ENCODE assay signal across 37 cellular contexts in genomic region chr9:137947012-137947411, GRCh38.
"Had no signal": no experiment of that assay in that cellular context is flagged by ENCODE, and none has a peak within 500 bp of the region (broad histone marks: within the 10 kb centered on the region; RNA-seq: fewer than 3 reads in every experiment).

No MANE protein-coding gene starts in this region.

- H3K27me3 ChIP-seq: MG63 had no signal

- H3K4me3 ChIP-seq: MG63 had no signal

- DNase-seq: Karpas-422, Kasumi-1, MG63, MM.1S, NCI-H1048, NCI-H1092, NCI-H1092 treated with DMSO at 0.1 percent for 48 hours, NCI-H1105, NCI-H1105 treated with DMSO at 0.1 percent for 48 hours, NCI-H1417, NCI-H1417 treated with DMSO at 0.1 percent for 48 hours, NCI-H1436, NCI-H1436 treated with DMSO at 0.1 percent for 48 hours, NCI-H146, NCI-H1694, NCI-H1694 treated with DMSO at 0.1 percent for 48 hours, NCI-H187, NCI-H187 treated with DMSO at 0.1 percent for 48 hours, NCI-H1930, NCI-H2029, NCI-H2029 treated with DMSO at 0.1 percent for 48 hours, NCI-H2081, NCI-H2081 treated with DMSO at 0.1 percent for 48 hours, NCI-H2107, NCI-H2171, NCI-H2171 treated with DMSO at 0.1 percent for 48 hours, NCI-H2227 treated with DMSO at 0.1 percent for 48 hours, NCI-H226, NCI-H345, NCI-H446, NCI-H446 treated with DMSO at 0.1 percent for 48 hours, NCI-H510A, NCI-H510A treated with DMSO at 0.1 percent for 48 hours, NCI-H524, NCI-H524 treated with DMSO at 0.1 percent for 48 hours, NCI-H526, NCI-H526 treated with DMSO at 0.1 percent for 48 hours had no signal

- H3K36me3 ChIP-seq: MG63 had no signal
